In the genomic region with DNA sequence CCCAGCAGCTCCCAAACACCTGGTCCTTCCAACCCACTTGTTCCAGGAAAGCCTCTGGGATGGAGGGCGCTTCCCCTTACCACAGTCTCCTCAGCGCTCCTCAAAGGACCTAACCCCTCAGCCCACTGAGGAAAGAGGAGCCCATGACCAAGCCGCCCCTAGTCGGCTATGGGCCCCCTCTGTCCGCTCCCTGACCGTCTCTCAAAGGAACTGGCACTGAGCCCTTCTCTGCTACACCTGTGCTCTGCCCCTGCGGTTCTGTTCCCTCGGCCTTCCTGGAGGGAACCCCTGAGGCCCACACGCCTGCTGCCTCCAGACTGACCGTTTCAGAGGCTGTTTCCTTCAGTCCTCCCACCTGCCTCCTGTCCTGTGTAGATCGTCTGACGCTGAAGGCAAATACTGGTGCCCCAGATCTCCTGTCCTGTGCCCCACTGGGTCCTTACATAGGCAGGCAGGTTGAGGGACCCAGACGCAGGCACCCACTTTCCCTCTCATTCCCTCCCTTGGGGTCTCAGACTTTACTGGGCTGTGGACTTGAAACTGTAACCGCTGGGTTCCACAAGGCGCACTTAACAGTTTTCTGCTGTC, we compare ENCODE assay signal across 1 cellular context.
TF ChIP-seq lines count a peak whose summit lies in the region.

No MANE protein-coding gene starts in this region.

TF ChIP-seq in HepG2, 621 proteins besides CTCF, POLR2A, EP300 and RAD21:
- TF ChIP-seq, protein P1, sequence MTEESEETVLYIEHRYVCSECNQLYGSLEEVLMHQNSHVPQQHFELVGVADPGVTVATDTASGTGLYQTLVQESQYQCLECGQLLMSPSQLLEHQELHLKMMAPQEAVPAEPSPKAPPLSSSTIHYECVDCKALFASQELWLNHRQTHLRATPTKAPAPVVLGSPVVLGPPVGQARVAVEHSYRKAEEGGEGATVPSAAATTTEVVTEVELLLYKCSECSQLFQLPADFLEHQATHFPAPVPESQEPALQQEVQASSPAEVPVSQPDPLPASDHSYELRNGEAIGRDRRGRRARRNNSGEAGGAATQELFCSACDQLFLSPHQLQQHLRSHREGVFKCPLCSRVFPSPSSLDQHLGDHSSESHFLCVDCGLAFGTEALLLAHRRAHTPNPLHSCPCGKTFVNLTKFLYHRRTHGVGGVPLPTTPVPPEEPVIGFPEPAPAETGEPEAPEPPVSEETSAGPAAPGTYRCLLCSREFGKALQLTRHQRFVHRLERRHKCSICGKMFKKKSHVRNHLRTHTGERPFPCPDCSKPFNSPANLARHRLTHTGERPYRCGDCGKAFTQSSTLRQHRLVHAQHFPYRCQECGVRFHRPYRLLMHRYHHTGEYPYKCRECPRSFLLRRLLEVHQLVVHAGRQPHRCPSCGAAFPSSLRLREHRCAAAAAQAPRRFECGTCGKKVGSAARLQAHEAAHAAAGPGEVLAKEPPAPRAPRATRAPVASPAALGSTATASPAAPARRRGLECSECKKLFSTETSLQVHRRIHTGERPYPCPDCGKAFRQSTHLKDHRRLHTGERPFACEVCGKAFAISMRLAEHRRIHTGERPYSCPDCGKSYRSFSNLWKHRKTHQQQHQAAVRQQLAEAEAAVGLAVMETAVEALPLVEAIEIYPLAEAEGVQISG (CRISPR knock-in tag; IDR thresholded peaks at IDR 0.05), result 0 out of 2 replicates have a peak, but pooled peaks have one; percentile 10
- 0 out of 2 replicates have a peak, but pooled peaks have one; percentile 34 for TF ChIP-seq ZNF264 (CRISPR knock-in tag; IDR thresholded peaks at IDR 0.05)
- TF ChIP-seq HOXA9 (CRISPR knock-in tag; IDR thresholded peaks at IDR 0.05; ENCODE audit: borderline replicate concordance), result 0 out of 2 replicates have a peak, but pooled peaks have one; percentile 9
- TF ChIP-seq, protein P2, sequence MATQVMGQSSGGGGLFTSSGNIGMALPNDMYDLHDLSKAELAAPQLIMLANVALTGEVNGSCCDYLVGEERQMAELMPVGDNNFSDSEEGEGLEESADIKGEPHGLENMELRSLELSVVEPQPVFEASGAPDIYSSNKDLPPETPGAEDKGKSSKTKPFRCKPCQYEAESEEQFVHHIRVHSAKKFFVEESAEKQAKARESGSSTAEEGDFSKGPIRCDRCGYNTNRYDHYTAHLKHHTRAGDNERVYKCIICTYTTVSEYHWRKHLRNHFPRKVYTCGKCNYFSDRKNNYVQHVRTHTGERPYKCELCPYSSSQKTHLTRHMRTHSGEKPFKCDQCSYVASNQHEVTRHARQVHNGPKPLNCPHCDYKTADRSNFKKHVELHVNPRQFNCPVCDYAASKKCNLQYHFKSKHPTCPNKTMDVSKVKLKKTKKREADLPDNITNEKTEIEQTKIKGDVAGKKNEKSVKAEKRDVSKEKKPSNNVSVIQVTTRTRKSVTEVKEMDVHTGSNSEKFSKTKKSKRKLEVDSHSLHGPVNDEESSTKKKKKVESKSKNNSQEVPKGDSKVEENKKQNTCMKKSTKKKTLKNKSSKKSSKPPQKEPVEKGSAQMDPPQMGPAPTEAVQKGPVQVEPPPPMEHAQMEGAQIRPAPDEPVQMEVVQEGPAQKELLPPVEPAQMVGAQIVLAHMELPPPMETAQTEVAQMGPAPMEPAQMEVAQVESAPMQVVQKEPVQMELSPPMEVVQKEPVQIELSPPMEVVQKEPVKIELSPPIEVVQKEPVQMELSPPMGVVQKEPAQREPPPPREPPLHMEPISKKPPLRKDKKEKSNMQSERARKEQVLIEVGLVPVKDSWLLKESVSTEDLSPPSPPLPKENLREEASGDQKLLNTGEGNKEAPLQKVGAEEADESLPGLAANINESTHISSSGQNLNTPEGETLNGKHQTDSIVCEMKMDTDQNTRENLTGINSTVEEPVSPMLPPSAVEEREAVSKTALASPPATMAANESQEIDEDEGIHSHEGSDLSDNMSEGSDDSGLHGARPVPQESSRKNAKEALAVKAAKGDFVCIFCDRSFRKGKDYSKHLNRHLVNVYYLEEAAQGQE (IDR thresholded peaks at IDR 0.05; ENCODE audit: borderline replicate concordance in 1 of 2, low read depth in 1 of 2, low read length in 2 of 2), result no peak
- TF ChIP-seq ZNF33A (CRISPR knock-in tag; IDR thresholded peaks at IDR 0.05; ENCODE audit: borderline replicate concordance), result no peak
- no peak for TF ChIP-seq MLXIP (CRISPR knock-in tag; IDR thresholded peaks at IDR 0.05; ENCODE audit: borderline replicate concordance)
- peak; percentile 76; the same call in 1 of the 2 replicates for TF ChIP-seq ZNF704 (CRISPR knock-in tag; IDR thresholded peaks at IDR 0.05; ENCODE audit: borderline replicate concordance)
- TF ChIP-seq ZNF160 (CRISPR knock-in tag; IDR thresholded peaks at IDR 0.05), result 0 out of 2 replicates have a peak, but pooled peaks have one; percentile 23
- TF ChIP-seq ZNF235 (CRISPR knock-in tag; IDR thresholded peaks at IDR 0.05; ENCODE audit: borderline replicate concordance), result 0 out of 2 replicates have a peak, but pooled peaks have one; percentile 27
- TF ChIP-seq ZNF263 (CRISPR knock-in tag; IDR thresholded peaks at IDR 0.05), result 0 out of 2 replicates have a peak, but pooled peaks have one; percentile 24
- peak; percentile 45; the same call in 1 of the 2 replicates for TF ChIP-seq EEA1 (CRISPR knock-in tag; IDR thresholded peaks at IDR 0.05; ENCODE audit: borderline replicate concordance)
- 0 out of 2 replicates have a peak, but pooled peaks have one; percentile 27 for TF ChIP-seq BRD4 (CRISPR knock-in tag; IDR thresholded peaks at IDR 0.05)
- TF ChIP-seq KLF11 (CRISPR knock-in tag; IDR thresholded peaks at IDR 0.05), result no peak
- TF ChIP-seq UBTF (CRISPR knock-in tag; IDR thresholded peaks at IDR 0.05), result 0 out of 2 replicates have a peak, but pooled peaks have one; percentile 14
- TF ChIP-seq ZNF777 (CRISPR knock-in tag; IDR thresholded peaks at IDR 0.05), result 0 out of 2 replicates have a peak, but pooled peaks have one; percentile 48
- TF ChIP-seq THYN1 (CRISPR knock-in tag; IDR thresholded peaks at IDR 0.05; ENCODE audit: borderline replicate concordance, low read depth), result no peak
